10 cellular contexts compared by ENCODE assay signal in genomic region chr11:130979386-130979972, GRCh38.
DNase-seq lines count a peak whose midpoint lies in the region; ATAC-seq, FAIRE-seq and TF ChIP-seq lines count a peak whose summit lies in the region.
"Had no signal": no experiment of that assay in that cellular context is flagged by ENCODE, and none has a peak within 500 bp of the region (broad histone marks: within the 10 kb centered on the region; RNA-seq: fewer than 3 reads in every experiment).

No MANE protein-coding gene starts in this region.

- FAIRE-seq in D721Med (lab: Jason Lieb, UNC), result peak; percentile 75

- DNase-seq in D721Med (ENCODE audit: insufficient read length, low spot score), result peak; percentile 15
- peak; percentile 49 for DNase-seq in WERI-Rb-1
- DNase-seq in kidney tubule cell (ENCODE audit: low spot score), result peak; percentile 20
- DNase-seq in substantia nigra (lab: John Stamatoyannopoulos, UW), result no peak
- DNase-seq in activated CD4-positive, alpha-beta memory T cell treated with anti-CD3 and anti-CD28 coated beads, Interleukin-2, amount 10 ng/mL, durations not matched to agents 7 days and 5 days, result no peak
- no peak for DNase-seq in activated CD8-positive, alpha-beta memory T cell treated with anti-CD3 and anti-CD28 coated beads, Interleukin-2, amount 50 U/mL, for 48 hours
- DNase-seq in hippocampal formation (lab: John Stamatoyannopoulos, UW), result no peak
- DNase-seq: stimulated activated CD4-positive, alpha-beta T cell treated with anti-CD3 and anti-CD28 coated beads, Interleukin-4, amount 100 ng/mL, for 4 hours had no signal

- H3K9me3 ChIP-seq in WERI-Rb-1 (ENCODE audit: severe bottlenecking), result peaks cover 11% of the 10 kb centered on the region
- H3K9me3 ChIP-seq: SJSA1 had no signal

- no peak overlapping the region for H3K27ac Mint-ChIP-seq in activated CD4-positive, alpha-beta memory T cell treated with anti-CD3 and anti-CD28 coated beads, Interleukin-2, amount 10 ng/mL, durations not matched to agents 7 days and 5 days

- no peaks in the 10 kb centered on the region for H3K36me3 Mint-ChIP-seq in activated CD4-positive, alpha-beta memory T cell treated with anti-CD3 and anti-CD28 coated beads, Interleukin-2, amount 10 ng/mL, durations not matched to agents 7 days and 5 days (ENCODE audit: low read depth)

- H3K36me3 ChIP-seq in WERI-Rb-1, result no peaks in the 10 kb centered on the region
- H3K36me3 ChIP-seq: SJSA1 had no signal

- no peak overlapping the region for H3K4me3 ChIP-seq in WERI-Rb-1 (ENCODE audit: low read depth, low read length)
- H3K4me3 ChIP-seq: SJSA1 had no signal

- TF ChIP-seq CTCF in D721Med (IDR thresholded peaks at IDR 0.05; ENCODE audit: insufficient read depth, missing control alignments) (peak; percentile 50), WERI-Rb-1 (IDR thresholded peaks at IDR 0.05; ENCODE audit: low read depth, low read length) (peak; percentile 34; the same call in 1 of the 2 replicates)

- no peak overlapping the region for H3K4me3 Mint-ChIP-seq in activated CD4-positive, alpha-beta memory T cell treated with anti-CD3 and anti-CD28 coated beads, Interleukin-2, amount 10 ng/mL, durations not matched to agents 7 days and 5 days

- peaks cover 1% of the 10 kb centered on the region for H3K9me3 Mint-ChIP-seq in activated CD4-positive, alpha-beta memory T cell treated with anti-CD3 and anti-CD28 coated beads, Interleukin-2, amount 10 ng/mL, durations not matched to agents 7 days and 5 days

- H3K27me3 ChIP-seq in WERI-Rb-1 (ENCODE audit: insufficient read depth, low read depth, severe bottlenecking), result no peaks in the 10 kb centered on the region
- H3K27me3 ChIP-seq: SJSA1 had no signal

- POLR2A ChIA-PET in activated CD4-positive, alpha-beta memory T cell treated with anti-CD3 and anti-CD28 coated beads, Interleukin-2, amount 10 ng/mL, durations not matched to agents 7 days and 5 days (lab: Charles Lee), result no interaction called here

- CTCF ChIA-PET in activated CD4-positive, alpha-beta memory T cell treated with anti-CD3 and anti-CD28 coated beads, Interleukin-2, amount 10 ng/mL, durations not matched to agents 7 days and 5 days (lab: Charles Lee), result no interaction called here

- H3K4me1 Mint-ChIP-seq in activated CD4-positive, alpha-beta memory T cell treated with anti-CD3 and anti-CD28 coated beads, Interleukin-2, amount 10 ng/mL, durations not matched to agents 7 days and 5 days, result no peaks in the 10 kb centered on the region

- ATAC-seq in HG03354 (IDR thresholded peaks at IDR 0.05; ENCODE audit: poor library complexity, severe bottlenecking, unreplicated experiment), result peak; percentile 49

- H3K27ac ChIP-seq in WERI-Rb-1, result peak overlapping the region; percentile 22
- no peak overlapping the region for H3K27ac ChIP-seq in substantia nigra (ENCODE audit: low read depth, low read length, poor library complexity, severe bottlenecking)
- H3K27ac ChIP-seq: SJSA1 had no signal

- H3K27me3 Mint-ChIP-seq in activated CD4-positive, alpha-beta memory T cell treated with anti-CD3 and anti-CD28 coated beads, Interleukin-2, amount 10 ng/mL, durations not matched to agents 7 days and 5 days, result no peaks in the 10 kb centered on the region

Comparison
In these comparisons a context has a peak if more than half of its experiments do, and no peak if none do; other contexts are left out.
1. DNase-seq: peak in D721Med (single experiment), WERI-Rb-1 (single experiment) and kidney tubule cell (single experiment); none in substantia nigra (0 of 49), activated CD4-positive, alpha-beta memory T cell treated with anti-CD3 and anti-CD28 coated beads, Interleukin-2, amount 10 ng/mL, durations not matched to agents 7 days and 5 days (single experiment), activated CD8-positive, alpha-beta memory T cell treated with anti-CD3 and anti-CD28 coated beads, Interleukin-2, amount 50 U/mL, for 48 hours (single experiment) and hippocampal formation (0 of 2).